Comparison of ENCODE assay signal across 17 cellular contexts in genomic region chr1:187262731-187263130, GRCh38.
"Had no signal": no experiment of that assay in that cellular context is flagged by ENCODE, and none has a peak within 500 bp of the region (broad histone marks: within the 10 kb centered on the region; RNA-seq: fewer than 3 reads in every experiment).

No MANE protein-coding gene starts in this region.

- H3K27ac ChIP-seq: neural progenitor cell, ovary, right atrium auricular region, sigmoid colon, skin epidermis had no signal

- ATAC-seq: effector memory CD8-positive, alpha-beta T cell; left colon; natural killer cell had no signal

- DNase-seq: effector memory CD8-positive, alpha-beta T cell; erythroblast; foreskin melanocyte; head of caudate nucleus; hippocampal formation; left colon; natural killer cell; nucleus accumbens; ovary; sigmoid colon; stimulated activated CD4-positive, alpha-beta T cell treated with anti-CD3 and anti-CD28 coated beads, Interleukin-2, amount 100 ng/mL, for 24 hours; stimulated activated CD4-positive, alpha-beta T cell treated with anti-CD3 and anti-CD28 coated beads, Interleukin-4, amount 100 ng/mL, for 4 hours; stimulated activated naive CD4-positive, alpha-beta T cell; trophoblast cell had no signal
